1 cellular context compared by ENCODE assay signal in the genomic region with DNA sequence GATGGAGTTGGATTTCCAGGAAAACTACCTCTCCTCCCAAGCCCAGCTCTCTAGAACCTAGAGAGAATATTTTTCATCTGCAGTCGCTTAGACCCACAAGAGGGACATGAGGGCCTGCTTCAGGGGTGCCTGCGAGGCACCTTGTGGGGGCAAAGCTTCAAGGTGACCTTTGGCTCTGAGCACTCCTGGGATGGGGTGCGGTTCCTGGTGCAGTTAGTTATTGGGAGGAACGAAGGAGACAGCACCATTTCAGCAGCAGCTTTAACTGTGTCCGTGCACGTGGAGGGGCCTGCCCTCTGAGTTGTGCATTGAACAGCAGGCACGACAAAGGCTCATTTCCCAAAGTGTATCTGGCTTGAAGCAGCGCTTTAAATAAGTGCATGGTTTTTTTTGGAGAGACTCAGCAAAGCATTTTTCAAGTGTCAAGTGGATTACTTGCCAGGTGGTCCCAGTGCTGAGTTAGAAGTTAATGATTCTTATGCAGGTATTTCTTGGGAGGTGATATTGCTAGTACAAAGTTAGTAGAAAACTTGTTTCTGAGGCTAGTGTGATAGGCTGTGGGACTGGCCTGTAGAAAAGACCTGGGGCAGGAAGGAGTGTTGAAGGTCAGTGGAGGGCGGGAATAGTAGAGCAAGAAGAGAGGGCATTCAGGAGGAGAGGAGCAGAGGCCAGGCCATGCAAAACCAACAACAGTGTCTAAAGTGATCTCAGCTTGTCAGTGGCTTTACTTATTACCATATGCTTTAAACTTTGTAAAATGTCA.
TF ChIP-seq lines count a peak whose summit lies in the region.

No MANE protein-coding gene starts in this region.

TF ChIP-seq in H1, 55 proteins besides CTCF, POLR2A, EP300 and RAD21:
- TF ChIP-seq RFX5 (IDR thresholded peaks at IDR 0.05; ENCODE audit: borderline replicate concordance, low read depth, low read length) = no peak
